26 cellular contexts compared by ENCODE assay signal in the genomic region with DNA sequence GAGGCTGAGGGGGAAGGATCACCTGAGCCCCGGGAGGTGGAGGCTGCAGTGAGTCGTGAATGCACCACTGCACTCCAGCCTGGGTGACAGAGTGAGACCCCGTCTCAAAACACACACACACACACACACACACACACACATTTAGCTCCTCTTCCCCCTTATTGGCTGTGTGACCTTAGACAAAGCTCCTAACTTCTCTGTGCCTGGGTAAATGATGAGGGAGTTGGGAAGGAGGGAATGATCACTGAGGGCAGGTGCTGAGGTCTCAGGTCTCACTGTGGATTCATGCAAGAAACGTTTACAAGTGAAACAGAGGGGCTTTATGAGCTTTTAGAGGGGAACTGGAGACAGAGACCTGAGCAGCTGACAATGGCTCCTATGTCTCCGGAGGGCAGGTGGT. TPM values are rescaled to one million over a fixed set of nuclear protein-coding genes. Genes with fewer than 3 reads are reported as not detected.
DNase-seq lines count a peak whose midpoint lies in the region; ATAC-seq, FAIRE-seq and TF ChIP-seq lines count a peak whose summit lies in the region.
"Had no signal": no experiment of that assay in that cellular context is flagged by ENCODE, and none has a peak within 500 bp of the region (broad histone marks: within the 10 kb centered on the region; RNA-seq: fewer than 3 reads in every experiment).

No MANE protein-coding gene starts in this region.

- TF ChIP-seq CTCF in HepG2 (CRISPR knock-in tag; IDR thresholded peaks at IDR 0.05) (no peak), right lobe of liver (IDR thresholded peaks at IDR 0.05) (no peak), K562 (IDR thresholded peaks at IDR 0.05 in 2 of 3, conservative IDR thresholded peaks at IDR 0.05 in 1 of 3; ENCODE audit: insufficient read depth in 2 of 3, low read depth in 1 of 3, low read length in 3 of 3) (no peak), omental fat pad (IDR thresholded peaks at IDR 0.05) (no peak)

- ATAC-seq in HepG2 (no peak), right lobe of liver (no peak), K562 (no peak), omental fat pad (ENCODE audit: low FRiP score) (peak; percentile 11), GM21786 (IDR thresholded peaks at IDR 0.05; ENCODE audit: unreplicated experiment) (no peak), HG03457 (IDR thresholded peaks at IDR 0.05; ENCODE audit: unreplicated experiment) (no peak)
- ATAC-seq: GM12878 had no signal

- H3K79me2 ChIP-seq in HepG2 (ENCODE audit: insufficient read depth, low read length) (no peaks in the 10 kb centered on the region), K562 (ENCODE audit: control insufficient read depth, insufficient read depth, low read length) (no peaks in the 10 kb centered on the region)

- no peak for FAIRE-seq in HepG2 (lab: Jason Lieb, UNC)
- no peak for FAIRE-seq in K562 (lab: Jason Lieb, UNC)
- FAIRE-seq: A204.1, D721Med, GM12878, H1 had no signal

- H3K4me2 ChIP-seq in HepG2 (ENCODE audit: low read depth, low read length) = no peak overlapping the region
- H3K4me2 ChIP-seq in K562 (ENCODE audit: insufficient read depth, low read length) = no peak overlapping the region
- H3K4me2 ChIP-seq: BLaER1 treated with 17β-estradiol and CSF1 and Interleukin-3, amounts not matched to agents 10 nM and 100 nM had no signal

- TF ChIP-seq EP300 in HepG2 (IDR thresholded peaks at IDR 0.05; ENCODE audit: low read depth in 2 of 2, low read length in 2 of 2) = no peak
- TF ChIP-seq EP300 in HepG2 (CRISPR knock-in tag; IDR thresholded peaks at IDR 0.05; ENCODE audit: borderline replicate concordance) = no peak
- TF ChIP-seq EP300 in K562 (IDR thresholded peaks at IDR 0.05; ENCODE audit: low read length) = no peak

- H3K36me3 ChIP-seq in HepG2 (replicated peaks in 1 of 2; ENCODE audit: control insufficient read depth in 1 of 2, insufficient read depth in 2 of 2, low read length in 2 of 2) (no peaks in the 10 kb centered on the region), right lobe of liver (no peaks in the 10 kb centered on the region), K562 (ENCODE audit: control insufficient read depth, insufficient read depth, low read length) (no peaks in the 10 kb centered on the region)
- H3K36me3 ChIP-seq: BE2C; BLaER1 treated with 17β-estradiol and CSF1 and Interleukin-3, amounts not matched to agents 10 nM and 100 nM had no signal

- H3K9me3 ChIP-seq in HepG2 (ENCODE audit: low read length) (no peaks in the 10 kb centered on the region), right lobe of liver (no peaks in the 10 kb centered on the region), K562 (replicated peaks; ENCODE audit: control insufficient read depth, insufficient read depth, low read depth, low read length) (no peaks in the 10 kb centered on the region)
- H3K9me3 ChIP-seq: BE2C; BLaER1 treated with 17β-estradiol and CSF1 and Interleukin-3, amounts not matched to agents 10 nM and 100 nM had no signal

- H3K4me3 ChIP-seq in HepG2 (replicated peaks in 1 of 3; ENCODE audit: insufficient read depth in 1 of 3, low read depth in 2 of 3, low read length in 3 of 3) = no peak overlapping the region
- H3K4me3 ChIP-seq in right lobe of liver = no peak overlapping the region
- H3K4me3 ChIP-seq in K562 = no peak overlapping the region
- H3K4me3 ChIP-seq: BLaER1 treated with 17β-estradiol and CSF1 and Interleukin-3, amounts not matched to agents 10 nM and 100 nM; GM12878; GM23248 had no signal

- 26% methylated on average over 5 of the region's 5 CpGs for WGBS in HepG2 (ENCODE audit: low lambda C conversion rate)
- whole genome bisulfite sequencing in right lobe of liver (ENCODE audit: insufficient coverage, low coverage, low lambda C conversion rate, missing lambda C conversion rate) = 70% methylated on average over 1 of the region's 5 CpGs
- WGBS in K562 (ENCODE audit: insufficient coverage, low coverage, missing lambda C conversion rate) = 15% methylated on average over 5 of the region's 5 CpGs

- H3K27me3 ChIP-seq in HepG2 (ENCODE audit: control insufficient read depth in 1 of 2, insufficient read depth in 2 of 2, low read length in 2 of 2) = no peaks in the 10 kb centered on the region
- H3K27me3 ChIP-seq in right lobe of liver = no peaks in the 10 kb centered on the region
- no peaks in the 10 kb centered on the region for H3K27me3 ChIP-seq in K562 (ENCODE audit: control insufficient read depth in 2 of 2, insufficient read depth in 2 of 2, low read length in 2 of 2)
- H3K27me3 ChIP-seq: BE2C; BLaER1 treated with 17β-estradiol and CSF1 and Interleukin-3, amounts not matched to agents 10 nM and 100 nM had no signal

- H3K9ac ChIP-seq in HepG2 (ENCODE audit: insufficient read depth, low read depth, low read length) (no peak overlapping the region), K562 (ENCODE audit: insufficient read depth in 1 of 2, low read depth in 2 of 2, low read length in 2 of 2) (no peak overlapping the region)
- H3K9ac ChIP-seq: GM23248 had no signal

- intact Hi-C loops in HepG2 (cut with micrococcal nuclease; ENCODE audit: unreplicated experiment) = no loop called here
- intact Hi-C loops in right lobe of liver (cut with DNase I) = no loop called here
- intact Hi-C loops in K562 (cut with micrococcal nuclease) = no loop called here

- TF ChIP-seq POLR2A in HepG2 (IDR thresholded peaks at IDR 0.05; ENCODE audit: insufficient read depth in 1 of 2, low read depth in 2 of 2, low read length in 2 of 2) = no peak
- no peak for TF ChIP-seq POLR2A in right lobe of liver (IDR thresholded peaks at IDR 0.05)
- TF ChIP-seq POLR2A in K562 (conservative IDR thresholded peaks at IDR 0.05) = no peak

- TF ChIP-seq RAD21 in HepG2 (CRISPR knock-in tag; IDR thresholded peaks at IDR 0.05) (no peak), K562 (CRISPR knock-in tag; conservative IDR thresholded peaks at IDR 0.05 in 1 of 2, IDR thresholded peaks at IDR 0.05 in 1 of 2) (no peak)

- POLR2A ChIA-PET in HepG2 (lab: Yijun Ruan, JAX) (no interaction called here), K562 (lab: Yijun Ruan, JAX) (interaction anchor here (0.5 to 1.7 kb wide), 4 partner anchors 40 to 1252 kb away, joined by 3 to 5 read pairs (median 3); a partner anchor contains a TSS)

- H3K4me1 ChIP-seq in HepG2 (ENCODE audit: insufficient read depth, low read length) (peaks cover 43% of the 10 kb centered on the region), right lobe of liver (peaks cover 0 to 16% (median 8%) of the 10 kb centered on the region in 4 donors), K562 (replicated peaks in 1 of 2; ENCODE audit: control insufficient read depth in 2 of 2, insufficient read depth in 2 of 2, low read length in 2 of 2) (no peaks in the 10 kb centered on the region; a peak in 1 of 5 replicates)
- H3K4me1 ChIP-seq: BE2C had no signal

- DNase-seq in HepG2 (ENCODE audit: low spot score) (no peak), right lobe of liver (no peak), K562 (ENCODE audit: extremely low read depth in 1 of 4, low spot score in 3 of 4) (no peak), omental fat pad (ENCODE audit: low spot score) (no peak)
- DNase-seq in stimulated activated CD4-positive, alpha-beta T cell treated with anti-CD3 and anti-CD28 coated beads, Interleukin-4, amount 100 ng/mL, for 1 hour = no peak
- DNase-seq: ACHN; AML-193; BE2C; CD4-positive, alpha-beta T cell; CD8-positive, alpha-beta memory T cell; DMS 273 treated with DMSO at 0.1 percent for 48 hours; DMS79; EL; GDM1; GM23248; H7; HCEC 1CT had no signal

- H3K9me1 ChIP-seq in K562 (ENCODE audit: control insufficient read depth, insufficient read depth, low read length) = no peaks in the 10 kb centered on the region

- H4K20me1 ChIP-seq in HepG2 (ENCODE audit: insufficient read depth, low read length) (no peaks in the 10 kb centered on the region), K562 (replicated peaks; ENCODE audit: control insufficient read depth, insufficient read depth, low read length) (no peaks in the 10 kb centered on the region)
- H4K20me1 ChIP-seq: BLaER1 treated with 17β-estradiol and CSF1 and Interleukin-3, amounts not matched to agents 10 nM and 100 nM had no signal

- CTCF ChIA-PET in HepG2 (lab: Yijun Ruan, JAX; ENCODE audit: low intra/inter-chr PET ratio, low total read pairs) (no interaction called here), K562 (lab: Yijun Ruan, JAX; ENCODE audit: low intra/inter-chr PET ratio) (no interaction called here)

- BruUV-seq in HepG2 (replicated peaks; lab: Mats Ljungman, UMichigan) (no TSS peak), K562 (replicated peaks; lab: Mats Ljungman, UMichigan) (no TSS peak)

- in situ Hi-C loops in HepG2 (cut with HindIII; ENCODE audit: extremely low pct_ligation_motif_present, low pct_unique_long_range_greater_than_20kb) = no loop called here
- in situ Hi-C loops in K562 (cut with MboI) = no loop called here

- no peak overlapping the region for H3K27ac ChIP-seq in HepG2 (ENCODE audit: extremely low read length, insufficient read depth, low read length)
- H3K27ac ChIP-seq in right lobe of liver = no peak overlapping the region
- no peak overlapping the region for H3K27ac ChIP-seq in K562 (ENCODE audit: extremely low read depth, low read depth, low read length)
- H3K27ac ChIP-seq: 22Rv1; BLaER1 treated with 17β-estradiol and CSF1 and Interleukin-3, amounts not matched to agents 10 nM and 100 nM; GM23248 had no signal

- H2AFZ ChIP-seq in HepG2 (ENCODE audit: low read length) (no peak overlapping the region), K562 (ENCODE audit: low read depth, low read length) (no peak overlapping the region)
- H2AFZ ChIP-seq: GM23248 had no signal

RNA-seq across cellular contexts. Expression of a gene that starts 16.9 kb away (rescaled TPM):
- total RNA-seq in HepG2 (2016; rRNA removed; fragmentation: Illumina TruSeq; extraction: Trizol) (2.0 and 4.0 TPM in 2 replicates), right lobe of liver (10 to 100 TPM; 24.1 to 95.6 (median 31.3) TPM), K562 (2014; rRNA removed) (1.1 TPM in 2 replicates), K562 (2014; rRNA removed; fragmentation: Illumina TruSeq; extraction: Trizol) (0.07 TPM in 1 of 2 replicates, not detected in the other), K562 (2015; rRNA removed; fragmentation: Illumina TruSeq; extraction: Trizol) (0.33 and 0.72 TPM in 2 replicates), K562 (2021) (1.9 and 2.4 TPM in 2 replicates), omental fat pad (100 to 1,000 TPM in 1 of 4 donors, 10 to 100 TPM in 3; 12.2 to 113 (median 46.2) TPM)
- 4.5 and 8.9 TPM in 2 replicates for total RNA-seq in HepG2 (2016; cell fraction: cytosol; rRNA removed; fragmentation: Illumina TruSeq; extraction: Trizol; ENCODE audit: low read depth)
- total RNA-seq in HepG2 (2016; cell fraction: insoluble cytoplasmic fraction; rRNA removed; fragmentation: Illumina TruSeq; extraction: Trizol) = 1.9 and 4.2 TPM in 2 replicates
- total RNA-seq in HepG2 (2016; cell fraction: membrane; rRNA removed; fragmentation: Illumina TruSeq; extraction: Trizol) = 8.2 and 10.1 TPM in 2 replicates
- total RNA-seq in HepG2 (2016; cell fraction: nucleus; rRNA removed; fragmentation: Illumina TruSeq; extraction: Trizol) = 3.1 and 4.6 TPM in 2 replicates
- polyA plus RNA-seq in HepG2 (2011; rRNA removed) (2.3 and 2.6 TPM in 2 replicates), K562 (2011; rRNA removed) (0.28 and 1.2 TPM in 2 replicates), K562 (2014; fragmentation: Illumina TruSeq; extraction: Trizol) (0.67 and 0.93 TPM in 2 replicates), K562 (2014; fragmentation: Nextera tagmentation; extraction: Ambion mirVana) (under 1 TPM in 1 of 2 experiments, not detected in 1; 0.03 TPM), K562 (2014; rRNA removed) (0.97 and 2.4 TPM in 2 replicates)
- polyA plus RNA-seq in HepG2 (2011; cell fraction: cytosol; rRNA removed) = 1.8 and 3.4 TPM in 2 replicates
- 23.1 and 29.5 TPM in 2 replicates for polyA plus RNA-seq in HepG2 (2011; cell fraction: nucleus; rRNA removed)
- 6.8 and 9.9 TPM in 2 replicates for polyA plus RNA-seq in HepG2 (2012)
- polyA plus RNA-seq in HepG2 (2016; cell fraction: cytosol; fragmentation: Illumina TruSeq; extraction: Trizol; ENCODE audit: low read depth) = 13.0 TPM in 2 replicates
- polyA plus RNA-seq in HepG2 (2016; cell fraction: insoluble cytoplasmic fraction; fragmentation: Illumina TruSeq; extraction: Trizol; ENCODE audit: low read depth) = 8.2 and 12.0 TPM in 2 replicates
- 18.9 and 20.6 TPM in 2 replicates for polyA plus RNA-seq in HepG2 (2016; cell fraction: membrane; fragmentation: Illumina TruSeq; extraction: Trizol; ENCODE audit: low read depth)
- 17.9 and 18.7 TPM in 2 replicates for polyA plus RNA-seq in HepG2 (2016; cell fraction: nucleus; fragmentation: Illumina TruSeq; extraction: Trizol; ENCODE audit: insufficient read depth, low read depth)
- 5.3 and 5.6 TPM in 2 replicates for polyA minus RNA-seq in HepG2 (2011; rRNA and poly(A)+ RNA removed; ENCODE audit: low replicate concordance)
- polyA minus RNA-seq in HepG2 (2011; cell fraction: cytosol; rRNA and poly(A)+ RNA removed) = 4.7 and 5.7 TPM in 2 replicates
- 3.2 and 4.1 TPM in 2 replicates for polyA minus RNA-seq in HepG2 (2011; cell fraction: nucleus; rRNA and poly(A)+ RNA removed)
- total RNA-seq in K562 (2011; cell fraction: chromatin; rRNA removed; ENCODE audit: low replicate concordance) = 3.7 and 11.5 TPM in 2 replicates
- total RNA-seq in K562 (2011; cell fraction: nucleolus; rRNA removed) = 6.4 and 6.8 TPM in 2 replicates
- 2.5 and 7.1 TPM in 2 replicates for total RNA-seq in K562 (2011; cell fraction: nucleoplasm; rRNA removed)
- polyA plus RNA-seq in K562 (2011; cell fraction: cytosol; rRNA removed) = 0.43 and 2.4 TPM in 2 replicates
- polyA plus RNA-seq in K562 (2011; cell fraction: nucleus; rRNA removed) = 5.5 and 6.5 TPM in 2 replicates
- 2.5 and 9.1 TPM in 2 replicates for polyA plus RNA-seq in K562 (2012)
- polyA minus RNA-seq in K562 (2011; rRNA and poly(A)+ RNA removed) = 0.21 TPM in 1 of 2 replicates, not detected in the other
- 2.5 TPM in 2 replicates for polyA minus RNA-seq in K562 (2011; cell fraction: cytosol; rRNA and poly(A)+ RNA removed)
- polyA minus RNA-seq in K562 (2011; cell fraction: nucleus; rRNA and poly(A)+ RNA removed) = 0.78 and 2.3 TPM in 2 replicates

RNA-seq across cellular contexts. Expression of a gene that starts 32.7 kb away (rescaled TPM):
- total RNA-seq in HepG2 (2016; rRNA removed; fragmentation: Illumina TruSeq; extraction: Trizol) (not detected in 2 replicates), right lobe of liver (not detected), K562 (2014; rRNA removed) (not detected in 2 replicates), K562 (2014; rRNA removed; fragmentation: Illumina TruSeq; extraction: Trizol) (not detected in 2 replicates), K562 (2015; rRNA removed; fragmentation: Illumina TruSeq; extraction: Trizol) (not detected in 2 replicates), K562 (2021) (not detected in 2 replicates), omental fat pad (not detected)
- not detected in 2 replicates for total RNA-seq in HepG2 (2016; cell fraction: cytosol; rRNA removed; fragmentation: Illumina TruSeq; extraction: Trizol; ENCODE audit: low read depth)
- total RNA-seq in HepG2 (2016; cell fraction: insoluble cytoplasmic fraction; rRNA removed; fragmentation: Illumina TruSeq; extraction: Trizol) = not detected in 2 replicates
- total RNA-seq in HepG2 (2016; cell fraction: membrane; rRNA removed; fragmentation: Illumina TruSeq; extraction: Trizol) = not detected in 2 replicates
- not detected in 2 replicates for total RNA-seq in HepG2 (2016; cell fraction: nucleus; rRNA removed; fragmentation: Illumina TruSeq; extraction: Trizol)
- polyA plus RNA-seq in HepG2 (2011; rRNA removed) (not detected in 2 replicates), K562 (2011; rRNA removed) (not detected in 2 replicates), K562 (2014; fragmentation: Illumina TruSeq; extraction: Trizol) (not detected in 2 replicates), K562 (2014; fragmentation: Nextera tagmentation; extraction: Ambion mirVana) (not detected), K562 (2014; rRNA removed) (not detected in 2 replicates)
- not detected in 2 replicates for polyA plus RNA-seq in HepG2 (2011; cell fraction: cytosol; rRNA removed)
- not detected in 2 replicates for polyA plus RNA-seq in HepG2 (2011; cell fraction: nucleus; rRNA removed)
- not detected in 2 replicates for polyA plus RNA-seq in HepG2 (2012)
- not detected in 2 replicates for polyA plus RNA-seq in HepG2 (2016; cell fraction: cytosol; fragmentation: Illumina TruSeq; extraction: Trizol; ENCODE audit: low read depth)
- not detected in 2 replicates for polyA plus RNA-seq in HepG2 (2016; cell fraction: insoluble cytoplasmic fraction; fragmentation: Illumina TruSeq; extraction: Trizol; ENCODE audit: low read depth)
- polyA plus RNA-seq in HepG2 (2016; cell fraction: membrane; fragmentation: Illumina TruSeq; extraction: Trizol; ENCODE audit: low read depth) = not detected in 2 replicates
- polyA plus RNA-seq in HepG2 (2016; cell fraction: nucleus; fragmentation: Illumina TruSeq; extraction: Trizol; ENCODE audit: insufficient read depth, low read depth) = not detected in 2 replicates
- not detected in 2 replicates for polyA minus RNA-seq in HepG2 (2011; rRNA and poly(A)+ RNA removed; ENCODE audit: low replicate concordance)
- not detected in 2 replicates for polyA minus RNA-seq in HepG2 (2011; cell fraction: cytosol; rRNA and poly(A)+ RNA removed)
- not detected in 2 replicates for polyA minus RNA-seq in HepG2 (2011; cell fraction: nucleus; rRNA and poly(A)+ RNA removed)
- total RNA-seq in K562 (2011; cell fraction: chromatin; rRNA removed; ENCODE audit: low replicate concordance) = not detected in 2 replicates
- total RNA-seq in K562 (2011; cell fraction: nucleolus; rRNA removed) = not detected in 2 replicates
- total RNA-seq in K562 (2011; cell fraction: nucleoplasm; rRNA removed) = not detected in 2 replicates
- polyA plus RNA-seq in K562 (2011; cell fraction: cytosol; rRNA removed) = not detected in 2 replicates
- polyA plus RNA-seq in K562 (2011; cell fraction: nucleus; rRNA removed) = not detected in 2 replicates
- not detected in 2 replicates for polyA plus RNA-seq in K562 (2012)
- not detected in 2 replicates for polyA minus RNA-seq in K562 (2011; rRNA and poly(A)+ RNA removed)
- not detected in 2 replicates for polyA minus RNA-seq in K562 (2011; cell fraction: cytosol; rRNA and poly(A)+ RNA removed)
- not detected in 2 replicates for polyA minus RNA-seq in K562 (2011; cell fraction: nucleus; rRNA and poly(A)+ RNA removed)
- total RNA-seq: CD4-positive, alpha-beta T cell; CD8-positive, alpha-beta memory T cell; GM12878; GM23248; H1; H7 had no signal
- polyA plus RNA-seq: CD14-positive monocyte; CD8-positive, alpha-beta memory T cell; GM12878; GM23248; H1 had no signal

RNA-seq across cellular contexts. Expression of a gene that starts 46.1 kb away (rescaled TPM):
- total RNA-seq in HepG2 (2016; rRNA removed; fragmentation: Illumina TruSeq; extraction: Trizol) = 1.1 and 1.8 TPM in 2 replicates
- total RNA-seq in HepG2 (2016; cell fraction: cytosol; rRNA removed; fragmentation: Illumina TruSeq; extraction: Trizol; ENCODE audit: low read depth) = 0.81 and 0.97 TPM in 2 replicates
- 0.91 and 1.8 TPM in 2 replicates for total RNA-seq in HepG2 (2016; cell fraction: insoluble cytoplasmic fraction; rRNA removed; fragmentation: Illumina TruSeq; extraction: Trizol)
- 1.1 and 1.2 TPM in 2 replicates for total RNA-seq in HepG2 (2016; cell fraction: membrane; rRNA removed; fragmentation: Illumina TruSeq; extraction: Trizol)
- total RNA-seq in HepG2 (2016; cell fraction: nucleus; rRNA removed; fragmentation: Illumina TruSeq; extraction: Trizol) = 1.6 and 2.7 TPM in 2 replicates
- 2.6 and 4.3 TPM in 2 replicates for polyA plus RNA-seq in HepG2 (2011; rRNA removed)
- 1.4 and 2.1 TPM in 2 replicates for polyA plus RNA-seq in HepG2 (2011; cell fraction: cytosol; rRNA removed)
- polyA plus RNA-seq in HepG2 (2011; cell fraction: nucleus; rRNA removed) = 13.9 and 14.3 TPM in 2 replicates
- 1.8 and 2.3 TPM in 2 replicates for polyA plus RNA-seq in HepG2 (2012)
- 0.87 and 0.89 TPM in 2 replicates for polyA plus RNA-seq in HepG2 (2016; cell fraction: cytosol; fragmentation: Illumina TruSeq; extraction: Trizol; ENCODE audit: low read depth)
- polyA plus RNA-seq in HepG2 (2016; cell fraction: insoluble cytoplasmic fraction; fragmentation: Illumina TruSeq; extraction: Trizol; ENCODE audit: low read depth) = 1.1 and 1.9 TPM in 2 replicates
- 0.50 and 0.61 TPM in 2 replicates for polyA plus RNA-seq in HepG2 (2016; cell fraction: membrane; fragmentation: Illumina TruSeq; extraction: Trizol; ENCODE audit: low read depth)
- 4.5 and 5.6 TPM in 2 replicates for polyA plus RNA-seq in HepG2 (2016; cell fraction: nucleus; fragmentation: Illumina TruSeq; extraction: Trizol; ENCODE audit: insufficient read depth, low read depth)
- polyA minus RNA-seq in HepG2 (2011; rRNA and poly(A)+ RNA removed; ENCODE audit: low replicate concordance) = 0.33 and 11.2 TPM in 2 replicates
- 1.4 and 2.2 TPM in 2 replicates for polyA minus RNA-seq in HepG2 (2011; cell fraction: cytosol; rRNA and poly(A)+ RNA removed)
- 3.9 and 5.8 TPM in 2 replicates for polyA minus RNA-seq in HepG2 (2011; cell fraction: nucleus; rRNA and poly(A)+ RNA removed)
- 10 to 100 TPM in 5 of 6 experiments, 1 to 10 TPM in 1; 9.8 to 19.4 (median 15.6) TPM for total RNA-seq in right lobe of liver
- not detected in 2 replicates for total RNA-seq in K562 (2011; cell fraction: chromatin; rRNA removed; ENCODE audit: low replicate concordance)
- total RNA-seq in K562 (2011; cell fraction: nucleolus; rRNA removed) = not detected in 2 replicates
- total RNA-seq in K562 (2011; cell fraction: nucleoplasm; rRNA removed) = not detected in 2 replicates
- 0.09 TPM in 1 of 2 replicates, not detected in the other for total RNA-seq in K562 (2014; rRNA removed)
- not detected in 2 replicates for total RNA-seq in K562 (2014; rRNA removed; fragmentation: Illumina TruSeq; extraction: Trizol)
- total RNA-seq in K562 (2015; rRNA removed; fragmentation: Illumina TruSeq; extraction: Trizol) = not detected in 2 replicates
- total RNA-seq in K562 (2021) = not detected in 2 replicates
- not detected in 2 replicates for polyA plus RNA-seq in K562 (2011; rRNA removed)
- polyA plus RNA-seq in K562 (2011; cell fraction: cytosol; rRNA removed) = not detected in 2 replicates
- polyA plus RNA-seq in K562 (2011; cell fraction: nucleus; rRNA removed) = not detected in 2 replicates
- not detected in 2 replicates for polyA plus RNA-seq in K562 (2012)
- not detected in 2 replicates for polyA plus RNA-seq in K562 (2014; fragmentation: Illumina TruSeq; extraction: Trizol)
- not detected for polyA plus RNA-seq in K562 (2014; fragmentation: Nextera tagmentation; extraction: Ambion mirVana)
- polyA plus RNA-seq in K562 (2014; rRNA removed) = not detected in 2 replicates
- polyA minus RNA-seq in K562 (2011; rRNA and poly(A)+ RNA removed) = not detected in 2 replicates
- not detected in 2 replicates for polyA minus RNA-seq in K562 (2011; cell fraction: cytosol; rRNA and poly(A)+ RNA removed)
- not detected in 2 replicates for polyA minus RNA-seq in K562 (2011; cell fraction: nucleus; rRNA and poly(A)+ RNA removed)
- under 1 TPM in 1 of 4 donors, not detected in 3; 0.46 TPM for total RNA-seq in omental fat pad
- total RNA-seq: CD4-positive, alpha-beta T cell; CD8-positive, alpha-beta memory T cell; GM12878; GM23248 had no signal
- polyA plus RNA-seq: CD14-positive monocyte; CD8-positive, alpha-beta memory T cell; GM12878; GM23248 had no signal
